In genomic region chr2:109136542-109136941, GRCh38 we compare ENCODE assay signal across 19 cellular contexts. TPM values are rescaled to one million over a fixed set of nuclear protein-coding genes. Genes with fewer than 3 reads are reported as not detected.
DNase-seq lines count a peak whose midpoint lies in the region; ATAC-seq and TF ChIP-seq lines count a peak whose summit lies in the region.
"Had no signal": no experiment of that assay in that cellular context is flagged by ENCODE, and none has a peak within 500 bp of the region (broad histone marks: within the 10 kb centered on the region; RNA-seq: fewer than 3 reads in every experiment).

No MANE protein-coding gene starts in this region.

- H3K23ac ChIP-seq in IMR-90 (ENCODE audit: low read depth, low read length) = no peak overlapping the region

- H2BK120ac ChIP-seq in IMR-90 (ENCODE audit: low read depth, low read length) = no peak overlapping the region

- CTCF ChIA-PET in IMR-90 (lab: Yijun Ruan, JAX) (interaction anchor here (0.5 kb wide), 1 partner anchor 251 kb away, joined by 3 read pairs; no protein-coding TSS in a partner anchor), Panc1 (lab: Charles Lee) (no interaction called here)

- H4K91ac ChIP-seq in IMR-90 (ENCODE audit: insufficient read depth, low read depth, low read length) = no peak overlapping the region

- H4K5ac ChIP-seq in IMR-90 (ENCODE audit: low read depth, low read length) = no peak overlapping the region

- POLR2A ChIA-PET in IMR-90 (lab: Charles Lee; ENCODE audit: unreplicated experiment) (interaction anchor here (1.0 kb wide), 1 partner anchor 8 kb away, joined by 3 read pairs; the partner anchor contains the start of gene SH3RF3), Panc1 (lab: Charles Lee) (no interaction called here)

- H3K4me3 ChIP-seq in IMR-90 (ENCODE audit: insufficient read depth, low read depth, low read length) (no peak overlapping the region), Panc1 (ENCODE audit: low read depth in 2 of 2, low read length in 2 of 2) (no peak overlapping the region), prostate gland (no peak overlapping the region)
- H3K4me3 ChIP-seq: A549, GM12878, GM23248, HAP-1 had no signal

- H3K9ac ChIP-seq in IMR-90 (ENCODE audit: low read depth, low read length) = no peak overlapping the region
- H3K9ac ChIP-seq: GM23248 had no signal

- H3K27me3 Mint-ChIP-seq in stimulated activated naive CD8-positive, alpha-beta T cell treated with anti-CD3 and anti-CD28 coated beads, Interleukin-15, amount 100 ng/mL, for 72 hours = no peaks in the 10 kb centered on the region

- H2AK5ac ChIP-seq in IMR-90 (ENCODE audit: low read depth, low read length) = peak overlapping the region; percentile 40; the same call in 1 of the 2 replicates

- peaks cover 54% of the 10 kb centered on the region for H3K4me1 Mint-ChIP-seq in stimulated activated naive CD8-positive, alpha-beta T cell treated with anti-CD3 and anti-CD28 coated beads, Interleukin-15, amount 100 ng/mL, for 72 hours

- TF ChIP-seq RAD21 in IMR-90 (IDR thresholded peaks at IDR 0.05; ENCODE audit: low read length) = no peak

- 67% methylated on average over 1 of the region's 7 CpGs; no CpG with 5 or more reads in 1 of the 2 experiments for WGBS in IMR-90 (ENCODE audit: extremely low coverage in 2 of 2, insufficient read length in 1 of 2), 2 experiments
- WGBS in prostate gland = 53% methylated on average over 7 of the region's 7 CpGs

- no peak overlapping the region for H3K4ac ChIP-seq in IMR-90 (ENCODE audit: low read depth, low read length)

- H3K27ac ChIP-seq in IMR-90 (ENCODE audit: insufficient read depth, low read length) (no peak overlapping the region), Panc1 (ENCODE audit: low read length) (no peak overlapping the region), prostate gland (no peak overlapping the region)
- H3K27ac ChIP-seq: A549, C4-2B, GM23248 had no signal

- peaks cover 96% of the 10 kb centered on the region for H4K20me1 ChIP-seq in IMR-90 (ENCODE audit: insufficient read depth, low read length)

- intact Hi-C loops in IMR-90 (cut with micrococcal nuclease) = no loop called here
- intact Hi-C loops in Panc1 (cut with micrococcal nuclease; ENCODE audit: unreplicated experiment) = no loop called here
- intact Hi-C loops in prostate gland (cut with DNase I) = no loop called here

- no peak for ATAC-seq in IMR-90 (ENCODE audit: low read depth)
- peak; percentile 64 for ATAC-seq in Panc1
- no peak for ATAC-seq in stimulated activated naive CD8-positive, alpha-beta T cell treated with anti-CD3 and anti-CD28 coated beads, Interleukin-15, amount 100 ng/mL, for 72 hours
- ATAC-seq: A549, GM12878, SK-N-SH treated with all-trans-retinoic acid at 6 μM for 48 hours, T-cell had no signal

- H3K9me3 Mint-ChIP-seq in stimulated activated naive CD8-positive, alpha-beta T cell treated with anti-CD3 and anti-CD28 coated beads, Interleukin-15, amount 100 ng/mL, for 72 hours = no peaks in the 10 kb centered on the region
- H3K9me3 Mint-ChIP-seq: T-cell had no signal

- no peak for TF ChIP-seq CTCF in IMR-90 (conservative IDR thresholded peaks at IDR 0.05; ENCODE audit: low read depth, low read length)
- no peak for TF ChIP-seq CTCF in Panc1 (IDR thresholded peaks at IDR 0.05)
- no peak for TF ChIP-seq CTCF in prostate gland (IDR thresholded peaks at IDR 0.05)

- H3K27ac Mint-ChIP-seq in stimulated activated naive CD8-positive, alpha-beta T cell treated with anti-CD3 and anti-CD28 coated beads, Interleukin-15, amount 100 ng/mL, for 72 hours = no peak overlapping the region
- H3K27ac Mint-ChIP-seq: T-cell had no signal

- H3K4me1 ChIP-seq in IMR-90 (ENCODE audit: control insufficient read depth, insufficient read depth, low read length) (peaks cover 15% of the 10 kb centered on the region), Panc1 (ENCODE audit: control insufficient read depth, insufficient read depth, low read length) (peaks cover 51% of the 10 kb centered on the region), prostate gland (replicated peaks) (no peaks in the 10 kb centered on the region)
- H3K4me1 ChIP-seq: A549, HAP-1 had no signal

- H2BK15ac ChIP-seq in IMR-90 (ENCODE audit: low read depth, low read length) = no peak overlapping the region

- H3K9me1 ChIP-seq in IMR-90 (ENCODE audit: insufficient read depth, low read length) = peaks cover 24% of the 10 kb centered on the region

- no peak overlapping the region for H2AFZ ChIP-seq in IMR-90 (replicated peaks; ENCODE audit: low read length, poor library complexity)
- H2AFZ ChIP-seq: GM23248 had no signal

- no peak overlapping the region for H2BK20ac ChIP-seq in IMR-90 (ENCODE audit: low read depth, low read length)

- dilution Hi-C loops in IMR-90 (cut with HindIII; ENCODE audit: low sequenced_read_pairs, unreplicated experiment) = no loop called here

- BruUV-seq in IMR-90 (replicated peaks; lab: Mats Ljungman, UMichigan) (no TSS peak), Panc1 (replicated peaks; lab: Mats Ljungman, UMichigan) (no TSS peak)

- no peak overlapping the region for H3K56ac ChIP-seq in IMR-90 (ENCODE audit: extremely low read depth, insufficient read depth, low read length)

- H3K18ac ChIP-seq in IMR-90 (ENCODE audit: low read depth, low read length) = no peak overlapping the region

- peaks cover 23 to 87% of the 10 kb centered on the region in 2 experiments for H3K79me1 ChIP-seq in IMR-90 (ENCODE audit: low read depth in 1 of 2, low read length in 2 of 2)

- no peak overlapping the region for H4K8ac ChIP-seq in IMR-90 (ENCODE audit: low read depth in 2 of 2, low read length in 2 of 2)

- in situ Hi-C loops in IMR-90 (cut with MboI; ENCODE audit: low sequenced_read_pairs) = loop anchor here (10.0 to 25.0 kb wide), 2 partner anchors 78 to 201 kb away; no protein-coding TSS in a partner anchor
- in situ Hi-C loops in Panc1 (cut with HindIII; ENCODE audit: low pct_unique_long_range_greater_than_20kb, low sequenced_read_pairs) = no loop called here

- TF ChIP-seq POLR2A in IMR-90 (IDR thresholded peaks at IDR 0.05; ENCODE audit: low read depth, low read length) (no peak), prostate gland (IDR thresholded peaks at IDR 0.05) (no peak)

- no peak overlapping the region for H3K14ac ChIP-seq in IMR-90 (replicated peaks; ENCODE audit: low read depth, low read length)

- H3K9me3 ChIP-seq in IMR-90 (ENCODE audit: control insufficient read depth, insufficient read depth, low read length) (no peaks in the 10 kb centered on the region), Panc1 (ENCODE audit: control insufficient read depth, insufficient read depth, low read depth, low read length) (no peaks in the 10 kb centered on the region), prostate gland (no peaks in the 10 kb centered on the region)
- H3K9me3 ChIP-seq: A549, HAP-1 had no signal

- no peak overlapping the region for H3K4me3 Mint-ChIP-seq in stimulated activated naive CD8-positive, alpha-beta T cell treated with anti-CD3 and anti-CD28 coated beads, Interleukin-15, amount 100 ng/mL, for 72 hours
- H3K4me3 Mint-ChIP-seq: T-cell had no signal

- no peak overlapping the region for H2BK5ac ChIP-seq in IMR-90 (ENCODE audit: low read depth, low read length, poor library complexity, severe bottlenecking)

- H2AK9ac ChIP-seq in IMR-90 (replicated peaks; ENCODE audit: low read depth, low read length, poor library complexity) = no peak overlapping the region

- H3K27me3 ChIP-seq in IMR-90 (ENCODE audit: control insufficient read depth, insufficient read depth, low read length) (no peaks in the 10 kb centered on the region), Panc1 (ENCODE audit: control insufficient read depth, insufficient read depth, low read length) (peaks cover 2% of the 10 kb centered on the region; the same call in 1 of the 2 replicates), prostate gland (replicated peaks; ENCODE audit: insufficient read depth) (no peaks in the 10 kb centered on the region)

- DNase-seq in activated CD8-positive, alpha-beta memory T cell treated with anti-CD3 and anti-CD28 coated beads for 24 hours = peak; percentile 32
- no peak for DNase-seq in activated CD8-positive, alpha-beta memory T cell treated with anti-CD3 and anti-CD28 coated beads, Interleukin-2, amount 50 U/mL, for 48 hours
- DNase-seq in IMR-90 (no peak), Panc1 (ENCODE audit: low read depth, low spot score) (no peak), glomerular visceral epithelial cell (ENCODE audit: extremely low spot score) (no peak), prostate gland (ENCODE audit: low spot score) (no peak)
- no peak for DNase-seq in stimulated activated naive CD8-positive, alpha-beta T cell treated with anti-CD3 and anti-CD28 coated beads, Interleukin-15, amount 100 ng/mL, for 72 hours
- DNase-seq: GM23248, NCI-H1048, NCI-H1436, NCI-H1930, NCI-H2171, NCI-H69, T-cell had no signal

- H3K36me3 ChIP-seq in IMR-90 (ENCODE audit: control insufficient read depth, insufficient read depth, low read length) = no peaks in the 10 kb centered on the region
- H3K36me3 ChIP-seq in Panc1 (ENCODE audit: control insufficient read depth, insufficient read depth, low read length) = no peaks in the 10 kb centered on the region
- no peaks in the 10 kb centered on the region for H3K36me3 ChIP-seq in prostate gland
- H3K36me3 ChIP-seq: HAP-1 had no signal

- no peak overlapping the region for H3K4me2 ChIP-seq in IMR-90 (ENCODE audit: low read depth, low read length)
- H3K4me2 ChIP-seq: A549 had no signal

TF ChIP-seq in IMR-90, 13 proteins besides CTCF, POLR2A, EP300 and RAD21:
- no peak for TF ChIP-seq RCOR1 (IDR thresholded peaks at IDR 0.05; ENCODE audit: insufficient replicate concordance, low read length)
- TF ChIP-seq CHD1 (IDR thresholded peaks at IDR 0.05; ENCODE audit: low read depth, low read length) = no peak

RNA-seq across cellular contexts. Expression of gene SH3RF3, which starts 7.5 kb away (rescaled TPM):
- total RNA-seq in IMR-90 (2012; rRNA removed) = 3.4 and 3.9 TPM in 2 replicates
- 5.3 and 5.7 TPM in 2 replicates for polyA plus RNA-seq in IMR-90 (2012; rRNA removed)
- polyA plus RNA-seq in IMR-90 (2012; cell fraction: cytosol; rRNA removed) = 2.9 and 5.9 TPM in 2 replicates
- 10.7 and 11.0 TPM in 2 replicates for polyA plus RNA-seq in IMR-90 (2012; cell fraction: nucleus; rRNA removed; ENCODE audit: low replicate concordance)
- total RNA-seq in Panc1 (2021; ENCODE audit: unreplicated experiment) = 4.9 TPM
- polyA plus RNA-seq in Panc1 (2012; ENCODE audit: insufficient read length) = 5.4 TPM
- total RNA-seq in prostate gland = 10 to 100 TPM in 1 of 2 donors, 1 to 10 TPM in 1; 1.4 to 17.0 TPM
